In genomic region chr2:159183346-159183745, GRCh38 we compare ENCODE assay signal across 13 cellular contexts.
DNase-seq lines count a peak whose midpoint lies in the region; ATAC-seq and TF ChIP-seq lines count a peak whose summit lies in the region.
"Had no signal": no experiment of that assay in that cellular context is flagged by ENCODE, and none has a peak within 500 bp of the region (broad histone marks: within the 10 kb centered on the region; RNA-seq: fewer than 3 reads in every experiment).

No MANE protein-coding gene starts in this region.

- H3K4me1 Mint-ChIP-seq in endothelial cell (ENCODE audit: unreplicated experiment) = peaks cover 42% of the 10 kb centered on the region
- peaks cover 37% of the 10 kb centered on the region for H3K4me1 Mint-ChIP-seq in nephron progenitor cell

- no peaks in the 10 kb centered on the region for H3K27me3 ChIP-seq in left ventricle myocardium inferior (ENCODE audit: low read depth)
- H3K27me3 ChIP-seq: BE2C had no signal

- peaks cover 59% of the 10 kb centered on the region for H3K36me3 ChIP-seq in left ventricle myocardium inferior

- H3K27ac ChIP-seq in left ventricle myocardium inferior (replicated peaks) = peak overlapping the region; percentile 71
- H3K27ac ChIP-seq: C4-2B had no signal

- H3K4me3 Mint-ChIP-seq in endothelial cell (ENCODE audit: unreplicated experiment) (peak overlapping the region; percentile 31), nephron progenitor cell (no peak overlapping the region)
- H3K4me3 Mint-ChIP-seq: CD4-positive, alpha-beta memory T cell had no signal

- H3K27ac Mint-ChIP-seq in endothelial cell (ENCODE audit: unreplicated experiment) (peak overlapping the region; percentile 40), nephron progenitor cell (peak overlapping the region; percentile 79)

- no peaks in the 10 kb centered on the region for H3K9me3 ChIP-seq in left ventricle myocardium inferior (replicated peaks)
- H3K9me3 ChIP-seq: BE2C had no signal

- ATAC-seq in GM18873 (IDR thresholded peaks at IDR 0.05; ENCODE audit: low FRiP score, unreplicated experiment) = no peak

- TF ChIP-seq CTCF in left ventricle myocardium inferior (IDR thresholded peaks at IDR 0.05; ENCODE audit: borderline replicate concordance) = no peak
- no peak for TF ChIP-seq CTCF in endothelial cell (IDR thresholded peaks at IDR 0.05; ENCODE audit: unreplicated experiment)
- no peak for TF ChIP-seq CTCF in nephron progenitor cell (IDR thresholded peaks at IDR 0.05)

- H3K4me3 ChIP-seq in left ventricle myocardium inferior = no peak overlapping the region

- H3K4me1 ChIP-seq in left ventricle myocardium inferior = peaks cover 80% of the 10 kb centered on the region
- H3K4me1 ChIP-seq: BE2C had no signal

- H3K27me3 Mint-ChIP-seq in endothelial cell (ENCODE audit: unreplicated experiment) (peaks cover 7% of the 10 kb centered on the region), nephron progenitor cell (ENCODE audit: low read depth, poor library complexity) (no peaks in the 10 kb centered on the region)
- H3K27me3 Mint-ChIP-seq: CD4-positive, alpha-beta memory T cell had no signal

- intact Hi-C loops in left ventricle myocardium inferior (cut with micrococcal nuclease) = no loop called here
- intact Hi-C loops in cardiac septum (cut with DNase I) = no loop called here

- H3K36me3 Mint-ChIP-seq in endothelial cell (ENCODE audit: low read depth, unreplicated experiment) (peaks cover 77% of the 10 kb centered on the region), nephron progenitor cell (ENCODE audit: low read depth) (peaks cover 97% of the 10 kb centered on the region)
- H3K36me3 Mint-ChIP-seq: CD4-positive, alpha-beta memory T cell had no signal

- H3K9me3 Mint-ChIP-seq in endothelial cell (ENCODE audit: unreplicated experiment) = no peaks in the 10 kb centered on the region
- H3K9me3 Mint-ChIP-seq in nephron progenitor cell = no peaks in the 10 kb centered on the region

- DNase-seq in left ventricle myocardium inferior (no peak), cardiac septum (ENCODE audit: low spot score) (no peak), endothelial cell (ENCODE audit: low spot score) (no peak), nephron progenitor cell (no peak), Ammon's horn (ENCODE audit: low spot score) (no peak), HT-29 (ENCODE audit: low spot score) (no peak)
- DNase-seq: CD4-positive, alpha-beta memory T cell; DMS79 treated with DMSO at 0.1 percent for 48 hours; EL; HCEC 1CT had no signal
